In genomic region chr10:69506487-69506833, GRCh38 we compare ENCODE assay signal across 1 cellular context.
TF ChIP-seq lines count a peak whose summit lies in the region.

No MANE protein-coding gene starts in this region.

TF ChIP-seq in H1, 55 proteins besides CTCF, POLR2A, EP300 and RAD21:
- TF ChIP-seq MAX (IDR thresholded peaks at IDR 0.05) (no peak), TAF1 (IDR thresholded peaks at IDR 0.05; ENCODE audit: low read depth, low read length) (no peak)
- TF ChIP-seq, protein P1, sequence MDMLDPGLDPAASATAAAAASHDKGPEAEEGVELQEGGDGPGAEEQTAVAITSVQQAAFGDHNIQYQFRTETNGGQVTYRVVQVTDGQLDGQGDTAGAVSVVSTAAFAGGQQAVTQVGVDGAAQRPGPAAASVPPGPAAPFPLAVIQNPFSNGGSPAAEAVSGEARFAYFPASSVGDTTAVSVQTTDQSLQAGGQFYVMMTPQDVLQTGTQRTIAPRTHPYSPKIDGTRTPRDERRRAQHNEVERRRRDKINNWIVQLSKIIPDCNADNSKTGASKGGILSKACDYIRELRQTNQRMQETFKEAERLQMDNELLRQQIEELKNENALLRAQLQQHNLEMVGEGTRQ (IDR thresholded peaks at IDR 0.05; ENCODE audit: low read length), result no peak
